ENCODE assay signal across 26 cellular contexts in genomic region chr2:128345436-128346165, GRCh38.
"Had no signal": no experiment of that assay in that cellular context is flagged by ENCODE, and none has a peak within 500 bp of the region (broad histone marks: within the 10 kb centered on the region; RNA-seq: fewer than 3 reads in every experiment).

No MANE protein-coding gene starts in this region.

- H3K27me3 Mint-ChIP-seq: activated T-helper 17 cell treated with anti-CD3 and anti-CD28 coated beads, Interleukin-2, amount 50 U/mL, for 72 hours had no signal

- ATAC-seq: activated T-cell treated with anti-CD3 and anti-CD28 coated beads, Interleukin-2, amount 50 U/mL, for 4 hours; activated T-helper 17 cell treated with anti-CD3 and anti-CD28 coated beads, Interleukin-2, amount 50 U/mL, for 72 hours; left lung; mucosa of descending colon; pancreas; psoas muscle; stimulated activated effector memory CD8-positive, alpha-beta T cell treated with anti-CD3 and anti-CD28 coated beads, Interleukin-12 subunit alpha, Interleukin-12 subunit beta, amount 100 ng/mL, for 72 hours had no signal

- H3K36me3 ChIP-seq: brain microvascular endothelial cell, esophagus squamous epithelium, heart right ventricle, left lung, lower lobe of right lung, pancreas, stomach, tibial artery, upper lobe of right lung had no signal

- H3K4me3 ChIP-seq: esophagus squamous epithelium, heart right ventricle, left lung, lower lobe of right lung, mucosa of descending colon, pancreas, psoas muscle, stomach, tibial artery, upper lobe of right lung had no signal

- H3K27me3 ChIP-seq: brain microvascular endothelial cell, esophagus squamous epithelium, heart right ventricle, left lung, pancreas, stomach, tibial artery, upper lobe of right lung had no signal

- H3K4me3 Mint-ChIP-seq: activated T-cell treated with anti-CD3 and anti-CD28 coated beads, Interleukin-2, amount 50 U/mL, for 4 hours; activated T-helper 17 cell treated with anti-CD3 and anti-CD28 coated beads, Interleukin-2, amount 50 U/mL, for 72 hours; dendritic cell treated with granulocyte-macrophage colony-stimulating factor and Interleukin-4, amounts not matched to agents 40 ng/mL and 50 ng/mL, for 4 days; nephron progenitor cell; stimulated activated effector memory CD8-positive, alpha-beta T cell treated with anti-CD3 and anti-CD28 coated beads, Interleukin-12 subunit alpha, Interleukin-12 subunit beta, amount 100 ng/mL, for 72 hours had no signal

- H3K4me1 Mint-ChIP-seq: activated T-helper 17 cell treated with anti-CD3 and anti-CD28 coated beads, Interleukin-2, amount 50 U/mL, for 72 hours; stimulated activated effector memory CD8-positive, alpha-beta T cell treated with anti-CD3 and anti-CD28 coated beads, Interleukin-12 subunit alpha, Interleukin-12 subunit beta, amount 100 ng/mL, for 72 hours had no signal

- H3K27ac ChIP-seq: brain microvascular endothelial cell, esophagus squamous epithelium, heart right ventricle, left lung, lower lobe of right lung, pancreas, psoas muscle, stomach, tibial artery, upper lobe of right lung, VCaP had no signal

- H3K27ac Mint-ChIP-seq: activated T-helper 17 cell treated with anti-CD3 and anti-CD28 coated beads, Interleukin-2, amount 50 U/mL, for 72 hours; dendritic cell treated with granulocyte-macrophage colony-stimulating factor and Interleukin-4, amounts not matched to agents 40 ng/mL and 50 ng/mL, for 4 days; stimulated activated effector memory CD8-positive, alpha-beta T cell treated with anti-CD3 and anti-CD28 coated beads, Interleukin-12 subunit alpha, Interleukin-12 subunit beta, amount 100 ng/mL, for 72 hours had no signal

- H3K9me3 ChIP-seq: lower lobe of right lung, mucosa of descending colon, pancreas, upper lobe of right lung had no signal

- FAIRE-seq: astrocyte, pancreas, TTC549 had no signal

- DNase-seq: activated CD4-positive, alpha-beta T cell treated with anti-CD3 and anti-CD28 coated beads for 4 hours; activated CD4-positive, alpha-beta T cell treated with anti-CD3 and anti-CD28 coated beads, Interleukin-2, amount 50 U/mL, for 4 hours; activated gamma-delta T cell treated with Interleukin-2 at 50 U/mL for 16 hours; activated naive CD4-positive, alpha-beta T cell treated with anti-CD3 and anti-CD28 coated beads, Interleukin-2, amount 50 U/mL, for 16 hours; activated T-cell treated with anti-CD3 and anti-CD28 coated beads, Interleukin-2, amount 50 U/mL, for 4 hours; amniotic stem cell; brain microvascular endothelial cell; central memory CD4-positive, alpha-beta T cell; esophagus squamous epithelium; foreskin melanocyte; heart right ventricle; left lung; lower lobe of right lung; mucosa of descending colon; nephron progenitor cell; psoas muscle; stomach; tibial artery; upper lobe of right lung had no signal

- H3K9me3 Mint-ChIP-seq: activated T-cell treated with anti-CD3 and anti-CD28 coated beads, Interleukin-2, amount 50 U/mL, for 4 hours; activated T-helper 17 cell treated with anti-CD3 and anti-CD28 coated beads, Interleukin-2, amount 50 U/mL, for 72 hours had no signal
